ENCODE assay signal across 10 cellular contexts in genomic region chr19:44684892-44685847, GRCh38. TPM values are rescaled to one million over a fixed set of nuclear protein-coding genes. Genes with fewer than 3 reads are reported as not detected.
DNase-seq lines count a peak whose midpoint lies in the region; ATAC-seq, FAIRE-seq and TF ChIP-seq lines count a peak whose summit lies in the region.
"Had no signal": no experiment of that assay in that cellular context is flagged by ENCODE, and none has a peak within 500 bp of the region (broad histone marks: within the 10 kb centered on the region; RNA-seq: fewer than 3 reads in every experiment).

No MANE protein-coding gene starts in this region.

- ATAC-seq in Right ventricle myocardium superior (ENCODE audit: poor library complexity): peak; percentile 35
- ATAC-seq in HG03175 (IDR thresholded peaks at IDR 0.05; ENCODE audit: unreplicated experiment): no peak

- DNase-seq in HAP-1 (ENCODE audit: low spot score in 2 of 2) (peak; percentile 83 to 93), T1000 (lab: John Stamatoyannopoulos, UW) (peak; percentile 37), Right ventricle myocardium superior (no peak), smooth muscle cell of the brain vasculature (ENCODE audit: low read depth, low spot score) (peak; percentile 58), NCI-H146 (lab: John Stamatoyannopoulos, UW) (no peak), NCI-H524 (lab: John Stamatoyannopoulos, UW) (no peak), GM12891 (ENCODE audit: insufficient read length, low spot score) (no peak)

- in situ Hi-C loops in HAP-1 (cut with MboI; ENCODE audit: low sequenced_read_pairs): no loop called here

- no peaks in the 10 kb centered on the region for H3K9me3 ChIP-seq in HAP-1
- H3K9me3 ChIP-seq: ovary, Peyer's patch had no signal

- no peaks in the 10 kb centered on the region for H3K36me3 ChIP-seq in HAP-1 (replicated peaks)
- H3K36me3 ChIP-seq: ovary, Peyer's patch had no signal

- no peak for TF ChIP-seq POLR2A in GM12891 (IDR thresholded peaks at IDR 0.05; ENCODE audit: low read depth, low read length)

- peaks cover 18% of the 10 kb centered on the region for H3K4me1 ChIP-seq in HAP-1

- H3K27me3 ChIP-seq in HAP-1 (ENCODE audit: low read depth): no peaks in the 10 kb centered on the region
- H3K27me3 ChIP-seq: ovary, Peyer's patch had no signal

- FAIRE-seq in GM12891 (lab: Jason Lieb, UNC): no peak

- intact Hi-C loops in Right ventricle myocardium superior (cut with DNase I): no loop called here

- H3K4me3 ChIP-seq in HAP-1: no peak overlapping the region
- H3K4me3 ChIP-seq: ovary, Peyer's patch had no signal

TF ChIP-seq in GM12891, 5 proteins besides CTCF, POLR2A, EP300 and RAD21:
- no peak for TF ChIP-seq TAF1 (IDR thresholded peaks at IDR 0.05; ENCODE audit: low read depth, low read length)
- no peak for TF ChIP-seq POU2F2 (IDR thresholded peaks at IDR 0.05; ENCODE audit: low read depth, low read length)
- no peak for TF ChIP-seq SPI1 (IDR thresholded peaks at IDR 0.05; ENCODE audit: low read depth, low read length)
- TF ChIP-seq PAX5 (IDR thresholded peaks at IDR 0.05; ENCODE audit: insufficient read depth, low read length, severe bottlenecking): no peak
- no peak for TF ChIP-seq POLR2AphosphoS5 (IDR thresholded peaks at IDR 0.05; ENCODE audit: low read depth, low read length)
TF ChIP-seq in GM12891: peak in this region for 0.

RNA-seq across cellular contexts. Expression of gene CEACAM16, which starts 13.8 kb away (rescaled TPM):
- total RNA-seq in Right ventricle myocardium superior: not detected
- polyA plus RNA-seq in GM12891 (2012; ENCODE audit: low read depth, missing spikeins): 0.05 TPM
- total RNA-seq: ovary, Peyer's patch had no signal
- polyA plus RNA-seq: ovary had no signal

RNA-seq across cellular contexts. Expression of gene CEACAM19, which starts 13.9 kb away (rescaled TPM):
- 3.9 TPM for total RNA-seq in Right ventricle myocardium superior
- 0.22 TPM for polyA plus RNA-seq in GM12891 (2012; ENCODE audit: low read depth, missing spikeins)

RNA-seq across cellular contexts. Expression of gene PVR, which starts 41.5 kb away (rescaled TPM):
- 32.1 TPM for total RNA-seq in Right ventricle myocardium superior
- 1.3 TPM for polyA plus RNA-seq in GM12891 (2012; ENCODE audit: low read depth, missing spikeins)

Comparison
In these comparisons a context has a peak if more than half of its experiments do, and no peak if none do; other contexts are left out.
1. DNase-seq: peak in HAP-1 (2 of 2), T1000 (single experiment) and smooth muscle cell of the brain vasculature (single experiment); none in Right ventricle myocardium superior (single experiment), NCI-H146 (single experiment), NCI-H524 (0 of 2) and GM12891 (single experiment).